In the genomic region with DNA sequence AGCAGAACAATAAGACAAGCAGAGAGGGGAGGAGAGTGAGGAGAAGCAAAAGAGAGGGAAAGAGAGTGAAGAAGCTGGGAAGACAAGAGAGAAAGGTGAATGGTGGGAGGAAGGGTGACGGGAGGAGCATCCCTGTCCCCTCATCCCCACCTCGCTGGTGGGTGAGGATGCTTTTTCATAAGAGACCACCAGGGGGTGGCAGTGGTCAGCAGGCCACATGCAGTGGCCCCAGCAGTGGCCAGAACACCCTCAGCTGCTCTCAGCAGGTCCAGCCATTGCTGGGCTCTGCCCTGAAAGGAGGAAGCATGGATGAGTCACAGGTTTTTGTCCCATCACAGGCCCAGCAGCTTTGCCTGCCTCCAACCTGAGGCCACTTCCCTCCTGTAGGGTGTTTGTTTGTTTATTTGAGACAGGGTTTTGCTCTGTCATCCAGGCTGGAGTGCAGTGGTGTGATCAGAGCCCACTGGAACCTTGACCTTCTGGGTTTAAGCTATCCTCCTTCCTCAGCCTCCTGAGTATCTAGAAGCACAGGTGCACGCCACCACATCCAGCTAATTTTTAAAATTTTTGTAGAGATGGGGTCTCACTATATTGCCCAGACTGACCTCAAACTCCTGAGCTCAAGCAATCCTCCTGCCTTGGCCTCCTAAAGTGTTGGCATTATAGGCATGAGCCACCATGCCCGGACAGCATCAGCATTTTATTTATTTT, we compare ENCODE assay signal across 8 cellular contexts. TPM values are rescaled to one million over a fixed set of nuclear protein-coding genes. Genes with fewer than 3 reads are reported as not detected.
DNase-seq lines count a peak whose midpoint lies in the region; ATAC-seq, FAIRE-seq and TF ChIP-seq lines count a peak whose summit lies in the region.

No MANE protein-coding gene starts in this region.

- H3K27ac ChIP-seq in WERI-Rb-1 = no peak overlapping the region
- H3K27ac ChIP-seq in H1 (ENCODE audit: low read depth, low read length) = no peak overlapping the region; the same call in 1 of the 2 replicates
- no peak overlapping the region for H3K27ac ChIP-seq in thoracic aorta

- no peaks in the 10 kb centered on the region for H3K79me2 ChIP-seq in H1 (ENCODE audit: control insufficient read depth in 1 of 2, insufficient read depth in 2 of 2, low read length in 2 of 2)

- no peak overlapping the region for H2BK15ac ChIP-seq in H1 (ENCODE audit: low read length)

- H3K18ac ChIP-seq in H1 (ENCODE audit: extremely low read depth, low read length) = no peak overlapping the region

- 0 out of 2 replicates have a peak overlapping the region, but pooled peaks have one; percentile 11 for H2BK12ac ChIP-seq in H1 (ENCODE audit: low read depth, low read length)

- no peak overlapping the region for H2BK120ac ChIP-seq in H1 (replicated peaks; ENCODE audit: low read depth, low read length)

- no peaks in the 10 kb centered on the region for H3K36me3 ChIP-seq in WERI-Rb-1
- no peaks in the 10 kb centered on the region for H3K36me3 ChIP-seq in H1 (ENCODE audit: control insufficient read depth in 2 of 4, insufficient read depth in 4 of 4, low read length in 3 of 4)
- H3K36me3 ChIP-seq in thoracic aorta = no peaks in the 10 kb centered on the region

- no peak overlapping the region for H4K91ac ChIP-seq in H1 (replicated peaks; ENCODE audit: insufficient read length, low read length)

- H3K23ac ChIP-seq in H1 (ENCODE audit: insufficient read length) = no peak overlapping the region

- H2AK5ac ChIP-seq in H1 (ENCODE audit: low read depth, low read length) = no peak overlapping the region

- H4K20me1 ChIP-seq in H1 (replicated peaks in 1 of 2; ENCODE audit: control insufficient read depth in 1 of 2, insufficient read depth in 2 of 2, low read length in 2 of 2) = no peaks in the 10 kb centered on the region

- DNase-seq in activated gamma-delta T cell treated with Interleukin-2 at 50 U/mL for 16 hours = peak; percentile 37
- DNase-seq in activated gamma-delta T cell (lab: John Stamatoyannopoulos, UW) = no peak
- DNase-seq in NAMALWA (ENCODE audit: low spot score) = peak; percentile 69
- DNase-seq in WERI-Rb-1 = peak; percentile 83
- DNase-seq in H1 (ENCODE audit: low read depth in 1 of 2, low spot score in 2 of 2) = peak in 1 of 2 experiments; percentile 82
- peak; percentile 80 for DNase-seq in medulla oblongata (ENCODE audit: extremely low spot score)
- no peak for DNase-seq in thoracic aorta (ENCODE audit: low spot score)

- POLR2A ChIA-PET in H1 (lab: Charles Lee; ENCODE audit: partially characterized antibody) = interaction anchor here (0.7 to 1.3 kb wide), 9 partner anchors 9 to 179 kb away, joined by 3 to 4 read pairs (median 3); no protein-coding TSS in a partner anchor

- TF ChIP-seq RAD21 in H1 (IDR thresholded peaks at IDR 0.05 in 1 of 2, conservative IDR thresholded peaks at IDR 0.05 in 1 of 2; ENCODE audit: low read depth in 2 of 2, low read length in 2 of 2) = peak; percentile 82 to 84

- CTCF ChIA-PET in H1 (lab: Charles Lee; ENCODE audit: partially characterized antibody) = interaction anchor here (0.6 to 28.1 kb wide), 35 partner anchors 9 to 705 kb away, joined by 3 to 866 read pairs (median 4); partner anchors contain the start of gene PIM1

- FAIRE-seq in H1 (lab: Jason Lieb, UNC) = no peak

- H3K27me3 ChIP-seq in WERI-Rb-1 (ENCODE audit: insufficient read depth, low read depth, severe bottlenecking) (no peaks in the 10 kb centered on the region), H1 (replicated peaks in 1 of 4; ENCODE audit: control insufficient read depth in 3 of 4, extremely low read depth in 1 of 4, insufficient read depth in 3 of 4, low read length in 3 of 4) (no peaks in the 10 kb centered on the region), thoracic aorta (replicated peaks; ENCODE audit: insufficient read depth) (no peaks in the 10 kb centered on the region)

- 71% methylated on average over 4 of the region's 4 CpGs; no CpG with 5 or more reads in 1 of the 2 experiments for WGBS in H1 (ENCODE audit: extremely low coverage in 1 of 2, insufficient coverage in 1 of 2, insufficient read length in 1 of 2, insufficient replicate concordance in 2 of 2, low coverage in 1 of 2, low lambda C conversion rate in 2 of 2, missing lambda C conversion rate in 1 of 2), 2 experiments

- no peak overlapping the region for H2BK20ac ChIP-seq in H1 (ENCODE audit: low read length)

- H3K9me3 ChIP-seq in WERI-Rb-1 (ENCODE audit: severe bottlenecking) = peaks cover 14% of the 10 kb centered on the region
- peaks cover 0 to 9% of the 10 kb centered on the region in 2 experiments; a peak in 2 of 4 replicates for H3K9me3 ChIP-seq in H1 (ENCODE audit: insufficient read depth in 2 of 2, low read depth in 1 of 2, low read length in 1 of 2)
- H3K9me3 ChIP-seq in thoracic aorta = no peaks in the 10 kb centered on the region

- H2AFZ ChIP-seq in H1 (ENCODE audit: low read length) = no peak overlapping the region

- no peak overlapping the region for H4K8ac ChIP-seq in H1 (ENCODE audit: extremely low read depth, insufficient read depth, low read length)

- no peak overlapping the region for H3K56ac ChIP-seq in H1 (replicated peaks; ENCODE audit: insufficient read length, low read depth, low read length)

- H3K4me3 ChIP-seq in WERI-Rb-1 (ENCODE audit: low read depth, low read length) (no peak overlapping the region), H1 (ENCODE audit: extremely low read depth in 1 of 4, insufficient read depth in 2 of 4, low read depth in 3 of 4, low read length in 4 of 4) (no peak overlapping the region), thoracic aorta (no peak overlapping the region)

- H3K4me1 ChIP-seq in H1 (replicated peaks in 1 of 4; ENCODE audit: control insufficient read depth in 3 of 4, insufficient read depth in 4 of 4, low read length in 3 of 4) (no peaks in the 10 kb centered on the region), thoracic aorta (ENCODE audit: control insufficient read depth in 1 of 2, low read depth in 2 of 2) (no peaks in the 10 kb centered on the region)

- no peak overlapping the region for H3K4ac ChIP-seq in H1 (replicated peaks; ENCODE audit: insufficient read length, low read depth, low read length)

- no peak overlapping the region for H3K9ac ChIP-seq in H1 (replicated peaks in 1 of 4; ENCODE audit: extremely low read depth in 1 of 4, low read depth in 3 of 4, low read length in 3 of 4)

- TF ChIP-seq POLR2A in H1 (IDR thresholded peaks at IDR 0.05; ENCODE audit: control extremely low read depth in 1 of 2, low read depth in 2 of 2, low read length in 2 of 2) = no peak

- H4K5ac ChIP-seq in H1 (ENCODE audit: insufficient read length, low read depth, low read length) = no peak overlapping the region

- no peak overlapping the region for H2BK5ac ChIP-seq in H1 (ENCODE audit: low read depth, low read length)

- H3K14ac ChIP-seq in H1 (ENCODE audit: insufficient read length) = no peak overlapping the region

- no peaks in the 10 kb centered on the region for H3K79me1 ChIP-seq in H1 (ENCODE audit: low read depth, low read length)

- TF ChIP-seq EP300 in H1 (IDR thresholded peaks at IDR 0.05; ENCODE audit: borderline replicate concordance in 1 of 2, low read depth in 2 of 2, low read length in 2 of 2) = no peak

- no peaks in the 10 kb centered on the region for H3K23me2 ChIP-seq in H1 (ENCODE audit: low read depth, low read length)

- ATAC-seq in thoracic aorta (ENCODE audit: insufficient number of reproducible peaks, low FRiP score, low read depth) (peak; percentile 37), GM21360 (IDR thresholded peaks at IDR 0.05; ENCODE audit: unreplicated experiment) (no peak)

- TF ChIP-seq CTCF in WERI-Rb-1 (IDR thresholded peaks at IDR 0.05; ENCODE audit: low read depth, low read length) (peak; percentile 99), H1 (IDR thresholded peaks at IDR 0.05; ENCODE audit: control extremely low read depth in 1 of 3, insufficient read depth in 1 of 3, low read depth in 1 of 3, low read length in 3 of 3) (peak; percentile 76 to 88 (median 80)), thoracic aorta (IDR thresholded peaks at IDR 0.05) (peak; percentile 54)

- no peak overlapping the region for H3K4me2 ChIP-seq in H1 (ENCODE audit: insufficient read depth in 1 of 2, low read depth in 2 of 2, low read length in 2 of 2)

TF ChIP-seq in H1, 55 proteins besides CTCF, POLR2A, EP300 and RAD21 (continues in another document):
- no peak for TF ChIP-seq POLR2AphosphoS5 (IDR thresholded peaks at IDR 0.05; ENCODE audit: low read depth, low read length)
- no peak for TF ChIP-seq SRF (IDR thresholded peaks at IDR 0.05; ENCODE audit: low read depth, low read length)
- TF ChIP-seq YY1 (IDR thresholded peaks at IDR 0.05; ENCODE audit: low read depth, low read length) = peak; percentile 78
- peak; percentile 48; the same call in 1 of the 2 replicates for TF ChIP-seq MAX (IDR thresholded peaks at IDR 0.05)
- TF ChIP-seq KDM1A (IDR thresholded peaks at IDR 0.05; ENCODE audit: borderline replicate concordance, low read length) = peak; percentile 16; the same call in 1 of the 2 replicates
- TF ChIP-seq TCF12 (IDR thresholded peaks at IDR 0.05; ENCODE audit: low read depth, low read length) = 0 out of 2 replicates have a peak, but pooled peaks have one; percentile 27
- 0 out of 2 replicates have a peak, but pooled peaks have one; percentile 16 for TF ChIP-seq CREB1 (IDR thresholded peaks at IDR 0.05)

RNA-seq across cellular contexts. Expression of gene FGD2, which starts 23.9 kb away (rescaled TPM):
- total RNA-seq in H1 (2021; fragmentation: NEBNext Ultra II Directional; extraction: Animal tissue kit (Norgen Biotek cat#: 25700)) = 0.19 and 0.32 TPM in 2 replicates
- polyA plus RNA-seq in H1 (2011; rRNA removed) = 0.12 and 0.24 TPM in 2 replicates
- 0.18 TPM for polyA plus RNA-seq in H1 (2011; cell fraction: cytosol; rRNA removed)
- 0.76 TPM for polyA plus RNA-seq in H1 (2011; cell fraction: nucleus; rRNA removed)
- 0.10 to 0.13 TPM in 2 of 4 replicates, not detected in the others for polyA plus RNA-seq in H1 (2012, experiment 1 of 2)
- 0.09 TPM for polyA plus RNA-seq in H1 (2012, experiment 2 of 2)
- polyA plus RNA-seq in H1 (2013, experiment 1 of 2) = 0.24 TPM
- polyA plus RNA-seq in H1 (2013, experiment 2 of 2) = 0.22 TPM
- polyA minus RNA-seq in H1 (2011; rRNA and poly(A)+ RNA removed) = 0.06 and 0.56 TPM in 2 replicates
- polyA minus RNA-seq in H1 (2011; cell fraction: cytosol; rRNA and poly(A)+ RNA removed) = not detected
- polyA minus RNA-seq in H1 (2011; cell fraction: nucleus; rRNA and poly(A)+ RNA removed) = 0.70 TPM
- 10 to 100 TPM; 27.5 to 52.5 TPM for total RNA-seq in thoracic aorta

RNA-seq across cellular contexts. Expression of gene MTCH1, which starts 43.4 kb away (rescaled TPM):
- 205 and 214 TPM in 2 replicates for total RNA-seq in H1 (2021; fragmentation: NEBNext Ultra II Directional; extraction: Animal tissue kit (Norgen Biotek cat#: 25700))
- polyA plus RNA-seq in H1 (2011; rRNA removed) = 169 and 242 TPM in 2 replicates
- 194 TPM for polyA plus RNA-seq in H1 (2011; cell fraction: cytosol; rRNA removed)
- 214 TPM for polyA plus RNA-seq in H1 (2011; cell fraction: nucleus; rRNA removed)
- 231 to 258 TPM (median 241 TPM) in 4 replicates for polyA plus RNA-seq in H1 (2012, experiment 1 of 2)
- polyA plus RNA-seq in H1 (2012, experiment 2 of 2) = 260 TPM
- polyA plus RNA-seq in H1 (2013, experiment 1 of 2) = 118 TPM
- polyA plus RNA-seq in H1 (2013, experiment 2 of 2) = 119 TPM
- 152 and 188 TPM in 2 replicates for polyA minus RNA-seq in H1 (2011; rRNA and poly(A)+ RNA removed)
- 86.4 TPM for polyA minus RNA-seq in H1 (2011; cell fraction: cytosol; rRNA and poly(A)+ RNA removed)
- 82.3 TPM for polyA minus RNA-seq in H1 (2011; cell fraction: nucleus; rRNA and poly(A)+ RNA removed)
- total RNA-seq in thoracic aorta = 100 to 1,000 TPM; 237 to 273 TPM

Comparison
In these comparisons a context has a peak if more than half of its experiments do, and no peak if none do; other contexts are left out.
1. DNase-seq: peak in activated gamma-delta T cell treated with Interleukin-2 at 50 U/mL for 16 hours (single experiment), NAMALWA (single experiment), WERI-Rb-1 (single experiment) and medulla oblongata (single experiment); none in activated gamma-delta T cell (single experiment) and thoracic aorta (single experiment).
2. RNA of gene FGD2, which starts 23.9 kb away (total RNA-seq): 27.5 to 52.5 TPM in thoracic aorta; 0.19 to 0.32 TPM in H1; every median in the first group is over 10 times any median in the second.
3. Peak in every context shown above with its lines, with median percentiles within 50 percentile points of each other: CTCF ChIP-seq.